In genomic region chr3:106209482-106209881, GRCh38 we compare ENCODE assay signal across 24 cellular contexts.
A peak's percentile ranks its signal among the peaks of the same experiment; 100 is the strongest.
DNase-seq lines count a peak whose midpoint lies in the region; ATAC-seq and TF ChIP-seq lines count a peak whose summit lies in the region.
"Had no signal": no experiment of that assay in that cellular context is flagged by ENCODE, and none has a peak within 500 bp of the region (broad histone marks: within the 10 kb centered on the region; RNA-seq: fewer than 3 reads in every experiment).

No MANE protein-coding gene starts in this region.

- no peak overlapping the region for H2BK12ac ChIP-seq in mesenchymal stem cell (ENCODE audit: low read length in 2 of 2)

- H3K79me2 ChIP-seq in GM23248 (ENCODE audit: insufficient read depth) (no peaks in the 10 kb centered on the region), hepatocyte (no peaks in the 10 kb centered on the region)

- H3K27ac ChIP-seq in GM23248 (no peak overlapping the region), mesenchymal stem cell (ENCODE audit: low read length, poor library complexity, severe bottlenecking) (no peak overlapping the region), hepatocyte (no peak overlapping the region), left lung (no peak overlapping the region)
- H3K27ac ChIP-seq: A549; BLaER1 treated with 17β-estradiol and CSF1 and Interleukin-3, amounts not matched to agents 10 nM and 100 nM had no signal

- CTCF ChIA-PET in activated CD8-positive, alpha-beta T cell treated with anti-CD3 and anti-CD28 coated beads for 36 hours (lab: Charles Lee) = interaction anchor here (0.6 to 1.0 kb wide), 3 partner anchors 24 to 508 kb away, joined by 3 read pairs; no protein-coding TSS in a partner anchor
- CTCF ChIA-PET in activated CD8-positive, alpha-beta T cell treated with anti-CD3 and anti-CD28 coated beads, Interleukin-2, amount 10 ng/mL, durations not matched to agents 7 days and 5 days (lab: Charles Lee) = no interaction called here

- no peak overlapping the region for H2BK5ac ChIP-seq in mesenchymal stem cell (ENCODE audit: low read depth, low read length, poor library complexity, severe bottlenecking)

- H3K36me3 ChIP-seq in GM23248 (ENCODE audit: low read depth) = no peaks in the 10 kb centered on the region
- no peaks in the 10 kb centered on the region for H3K36me3 ChIP-seq in mesenchymal stem cell (ENCODE audit: control insufficient read depth in 1 of 2, insufficient read depth in 2 of 2, low read depth in 1 of 2, low read length in 2 of 2)
- no peaks in the 10 kb centered on the region for H3K36me3 ChIP-seq in hepatocyte (replicated peaks; ENCODE audit: insufficient read depth, low read depth)
- no peaks in the 10 kb centered on the region for H3K36me3 ChIP-seq in left lung
- H3K36me3 ChIP-seq: BE2C; BLaER1 treated with 17β-estradiol and CSF1 and Interleukin-3, amounts not matched to agents 10 nM and 100 nM had no signal

- H3K27me3 ChIP-seq in GM23248 (replicated peaks; ENCODE audit: insufficient read depth) (no peaks in the 10 kb centered on the region), mesenchymal stem cell (ENCODE audit: control insufficient read depth in 1 of 2, insufficient read depth in 1 of 2, low read length in 2 of 2) (no peaks in the 10 kb centered on the region), hepatocyte (no peaks in the 10 kb centered on the region), left lung (no peaks in the 10 kb centered on the region)
- H3K27me3 ChIP-seq: BE2C; BLaER1 treated with 17β-estradiol and CSF1 and Interleukin-3, amounts not matched to agents 10 nM and 100 nM had no signal

- no peak overlapping the region for H2BK15ac ChIP-seq in mesenchymal stem cell (ENCODE audit: low read depth, poor library complexity, severe bottlenecking)

- no peak overlapping the region for H2AK5ac ChIP-seq in mesenchymal stem cell (ENCODE audit: low read length, severe bottlenecking)

- no peaks in the 10 kb centered on the region for H3K79me1 ChIP-seq in mesenchymal stem cell (replicated peaks; ENCODE audit: low read length, poor library complexity, severe bottlenecking)

- H3K36me3 Mint-ChIP-seq in activated CD8-positive, alpha-beta T cell treated with anti-CD3 and anti-CD28 coated beads for 36 hours (ENCODE audit: low read depth) = peaks cover 23% of the 10 kb centered on the region
- peaks cover 29% of the 10 kb centered on the region for H3K36me3 Mint-ChIP-seq in activated CD8-positive, alpha-beta T cell treated with anti-CD3 and anti-CD28 coated beads, Interleukin-2, amount 10 ng/mL, durations not matched to agents 7 days and 5 days (ENCODE audit: low read depth)
- peaks cover 4% of the 10 kb centered on the region for H3K36me3 Mint-ChIP-seq in activated naive CD8-positive, alpha-beta T cell
- H3K36me3 Mint-ChIP-seq: CD14-positive monocyte had no signal

- no peak overlapping the region for H3K4me2 ChIP-seq in GM23248 (ENCODE audit: unreplicated experiment)
- no peak overlapping the region for H3K4me2 ChIP-seq in mesenchymal stem cell (ENCODE audit: low read length, poor library complexity, severe bottlenecking)
- H3K4me2 ChIP-seq in hepatocyte = no peak overlapping the region
- H3K4me2 ChIP-seq: A549, GM23338 had no signal

- TF ChIP-seq CTCF in activated CD8-positive, alpha-beta T cell treated with anti-CD3 and anti-CD28 coated beads for 36 hours (IDR thresholded peaks at IDR 0.05) = no peak
- TF ChIP-seq CTCF in hepatocyte (IDR thresholded peaks at IDR 0.05; ENCODE audit: poor library complexity) = no peak
- no peak for TF ChIP-seq CTCF in left lung (IDR thresholded peaks at IDR 0.05)

- H4K91ac ChIP-seq in mesenchymal stem cell (ENCODE audit: low read length) = no peak overlapping the region

- in situ Hi-C loops in GM23248 (cut with MboI) = no loop called here

- POLR2A ChIA-PET in activated CD8-positive, alpha-beta T cell treated with anti-CD3 and anti-CD28 coated beads for 36 hours (lab: Charles Lee) = no interaction called here
- POLR2A ChIA-PET in activated CD8-positive, alpha-beta T cell treated with anti-CD3 and anti-CD28 coated beads, Interleukin-2, amount 10 ng/mL, durations not matched to agents 7 days and 5 days (lab: Charles Lee) = no interaction called here

- H2AFZ ChIP-seq in GM23248 = 0 out of 2 replicates have a peak overlapping the region, but pooled peaks have one; percentile 24
- H2AFZ ChIP-seq in mesenchymal stem cell (ENCODE audit: low read depth, low read length) = no peak overlapping the region
- H2AFZ ChIP-seq in hepatocyte = no peak overlapping the region
- H2AFZ ChIP-seq: GM23338 had no signal

- no peak overlapping the region for H2BK120ac ChIP-seq in mesenchymal stem cell (ENCODE audit: low read depth, low read length)

- H3K14ac ChIP-seq in mesenchymal stem cell (ENCODE audit: low read length in 2 of 2) = no peak overlapping the region

- WGBS in GM23248 (ENCODE audit: low coverage in 1 of 2, low lambda C conversion rate in 2 of 2, missing lambda C conversion rate in 2 of 2), 2 experiments = 37 to 42% methylated on average over 1 of the region's 1 CpG
- WGBS in mesenchymal stem cell = no CpG with 5 or more reads among the region's 1 CpG
- WGBS in hepatocyte (ENCODE audit: low lambda C conversion rate, missing lambda C conversion rate) = 97% methylated on average over 1 of the region's 1 CpG

- no peak overlapping the region for H3K4ac ChIP-seq in mesenchymal stem cell (ENCODE audit: low read depth in 1 of 2, low read length in 2 of 2)

- no peak overlapping the region for H3K23ac ChIP-seq in mesenchymal stem cell (ENCODE audit: low read length in 2 of 2)

- no peaks in the 10 kb centered on the region for H3K9me3 ChIP-seq in GM23248 (ENCODE audit: low read depth)
- no peaks in the 10 kb centered on the region for H3K9me3 ChIP-seq in mesenchymal stem cell (ENCODE audit: control insufficient read depth, low read length)
- H3K9me3 ChIP-seq in hepatocyte (ENCODE audit: low read depth) = no peaks in the 10 kb centered on the region
- no peaks in the 10 kb centered on the region for H3K9me3 ChIP-seq in left lung
- H3K9me3 ChIP-seq: A549, BE2C had no signal

- H3K18ac ChIP-seq in mesenchymal stem cell (ENCODE audit: low read depth in 1 of 2, low read length in 2 of 2) = no peak overlapping the region

- H3K9me2 ChIP-seq in GM23248 (ENCODE audit: insufficient read depth) (no peaks in the 10 kb centered on the region), hepatocyte (replicated peaks; ENCODE audit: insufficient read depth) (no peaks in the 10 kb centered on the region)

- peaks cover 34% of the 10 kb centered on the region for H3K4me1 ChIP-seq in GM23248 (ENCODE audit: insufficient read depth)
- H3K4me1 ChIP-seq in mesenchymal stem cell (ENCODE audit: control insufficient read depth, insufficient read depth, low read depth, low read length) = peaks cover 4% of the 10 kb centered on the region
- no peaks in the 10 kb centered on the region for H3K4me1 ChIP-seq in hepatocyte (ENCODE audit: insufficient read depth)
- peaks cover 0 to 7% of the 10 kb centered on the region in 2 donors for H3K4me1 ChIP-seq in left lung
- H3K4me1 ChIP-seq: A549 had no signal

- no peak for DNase-seq in activated CD8-positive, alpha-beta T cell treated with anti-CD3 and anti-CD28 coated beads for 36 hours
- no peak for DNase-seq in activated CD8-positive, alpha-beta T cell treated with anti-CD3 and anti-CD28 coated beads, Interleukin-2, amount 10 ng/mL, durations not matched to agents 7 days and 5 days
- DNase-seq in GM23248 = no peak
- DNase-seq in mesenchymal stem cell = no peak
- no peak for DNase-seq in NCI-H524 treated with DMSO at 0.1 percent for 48 hours (lab: John Stamatoyannopoulos, UW)
- DNase-seq in hepatocyte (ENCODE audit: low spot score) = no peak
- no peak for DNase-seq in left lung
- DNase-seq: 8988T; AML-193; CD4-positive, alpha-beta T cell; DMS 273 treated with DMSO at 0.1 percent for 48 hours; DMS79; EL; GDM1; H9 had no signal

- no peaks in the 10 kb centered on the region for H3F3A ChIP-seq in GM23248 (ENCODE audit: insufficient read depth)

- H3K4me3 ChIP-seq in GM23248 = no peak overlapping the region
- H3K4me3 ChIP-seq in mesenchymal stem cell (ENCODE audit: insufficient read depth in 1 of 2, low read depth in 1 of 2, low read length in 2 of 2) = no peak overlapping the region
- H3K4me3 ChIP-seq in hepatocyte = no peak overlapping the region
- no peak overlapping the region for H3K4me3 ChIP-seq in left lung
- H3K4me3 ChIP-seq: A549; BLaER1 treated with 17β-estradiol and CSF1 and Interleukin-3, amounts not matched to agents 10 nM and 100 nM; GM12878; GM23338 had no signal

- H3K4me3 Mint-ChIP-seq in activated CD8-positive, alpha-beta T cell treated with anti-CD3 and anti-CD28 coated beads for 36 hours = no peak overlapping the region
- H3K4me3 Mint-ChIP-seq in activated CD8-positive, alpha-beta T cell treated with anti-CD3 and anti-CD28 coated beads, Interleukin-2, amount 10 ng/mL, durations not matched to agents 7 days and 5 days = no peak overlapping the region
- H3K4me3 Mint-ChIP-seq in activated naive CD8-positive, alpha-beta T cell = no peak overlapping the region
- H3K4me3 Mint-ChIP-seq: CD14-positive monocyte; CD4-positive, alpha-beta T cell; GM23338; H9 had no signal

- H4K20me1 ChIP-seq in GM23248 (ENCODE audit: insufficient read depth) (no peaks in the 10 kb centered on the region), hepatocyte (ENCODE audit: insufficient read depth, poor library complexity, severe bottlenecking) (no peaks in the 10 kb centered on the region)
- H4K20me1 ChIP-seq: BLaER1 treated with 17β-estradiol and CSF1 and Interleukin-3, amounts not matched to agents 10 nM and 100 nM had no signal

- H3K4me1 Mint-ChIP-seq in activated CD8-positive, alpha-beta T cell treated with anti-CD3 and anti-CD28 coated beads for 36 hours (ENCODE audit: low read depth) = peaks cover 61% of the 10 kb centered on the region
- H3K4me1 Mint-ChIP-seq in activated CD8-positive, alpha-beta T cell treated with anti-CD3 and anti-CD28 coated beads, Interleukin-2, amount 10 ng/mL, durations not matched to agents 7 days and 5 days (ENCODE audit: low read depth) = peaks cover 62% of the 10 kb centered on the region
- peaks cover 70% of the 10 kb centered on the region for H3K4me1 Mint-ChIP-seq in activated naive CD8-positive, alpha-beta T cell (ENCODE audit: low read depth)

- no peak overlapping the region for H4K8ac ChIP-seq in mesenchymal stem cell (ENCODE audit: low read length)

- no peaks in the 10 kb centered on the region for H3K27me3 Mint-ChIP-seq in activated CD8-positive, alpha-beta T cell treated with anti-CD3 and anti-CD28 coated beads for 36 hours
- no peaks in the 10 kb centered on the region for H3K27me3 Mint-ChIP-seq in activated CD8-positive, alpha-beta T cell treated with anti-CD3 and anti-CD28 coated beads, Interleukin-2, amount 10 ng/mL, durations not matched to agents 7 days and 5 days (ENCODE audit: low read depth)
- no peaks in the 10 kb centered on the region for H3K27me3 Mint-ChIP-seq in activated naive CD8-positive, alpha-beta T cell
- H3K27me3 Mint-ChIP-seq: CD4-positive, alpha-beta T cell; CD8-positive, alpha-beta memory T cell had no signal

- no peak overlapping the region for H3K9ac ChIP-seq in GM23248
- peak overlapping the region; percentile 44 for H3K9ac ChIP-seq in mesenchymal stem cell (ENCODE audit: low read length)
- H3K9ac ChIP-seq: BLaER1 treated with 17β-estradiol and CSF1 and Interleukin-3, amounts not matched to agents 10 nM and 100 nM had no signal

- intact Hi-C loops in activated CD8-positive, alpha-beta T cell treated with anti-CD3 and anti-CD28 coated beads for 36 hours (cut with micrococcal nuclease) = no loop called here
- intact Hi-C loops in left lung (cut with DNase I) = no loop called here

- H3K27ac Mint-ChIP-seq in activated CD8-positive, alpha-beta T cell treated with anti-CD3 and anti-CD28 coated beads for 36 hours = peak overlapping the region; percentile 70
- H3K27ac Mint-ChIP-seq in activated CD8-positive, alpha-beta T cell treated with anti-CD3 and anti-CD28 coated beads, Interleukin-2, amount 10 ng/mL, durations not matched to agents 7 days and 5 days = no peak overlapping the region
- H3K27ac Mint-ChIP-seq in activated naive CD8-positive, alpha-beta T cell = peak overlapping the region; percentile 38
- H3K27ac Mint-ChIP-seq: CD14-positive monocyte; CD4-positive, alpha-beta T cell; GM23338; H9 had no signal

- no peak for ATAC-seq in activated CD8-positive, alpha-beta T cell treated with anti-CD3 and anti-CD28 coated beads for 36 hours
- no peak for ATAC-seq in activated CD8-positive, alpha-beta T cell treated with anti-CD3 and anti-CD28 coated beads, Interleukin-2, amount 10 ng/mL, durations not matched to agents 7 days and 5 days
- ATAC-seq in left lung = no peak
- ATAC-seq: GM12878, GM23338, HCT116 had no signal

- peaks cover 9% of the 10 kb centered on the region for H3K9me3 Mint-ChIP-seq in activated CD8-positive, alpha-beta T cell treated with anti-CD3 and anti-CD28 coated beads for 36 hours
- H3K9me3 Mint-ChIP-seq in activated CD8-positive, alpha-beta T cell treated with anti-CD3 and anti-CD28 coated beads, Interleukin-2, amount 10 ng/mL, durations not matched to agents 7 days and 5 days (ENCODE audit: insufficient read depth) = peaks cover 3% of the 10 kb centered on the region
- H3K9me3 Mint-ChIP-seq in activated naive CD8-positive, alpha-beta T cell (ENCODE audit: low read depth) = peaks cover 2% of the 10 kb centered on the region
- H3K9me3 Mint-ChIP-seq: CD4-positive, alpha-beta T cell had no signal
